13 cellular contexts compared by ENCODE assay signal in genomic region chr2:176490061-176490861, GRCh38.
DNase-seq lines count a peak whose midpoint lies in the region; ATAC-seq and TF ChIP-seq lines count a peak whose summit lies in the region.
"Had no signal": no experiment of that assay in that cellular context is flagged by ENCODE, and none has a peak within 500 bp of the region (broad histone marks: within the 10 kb centered on the region; RNA-seq: fewer than 3 reads in every experiment).

No MANE protein-coding gene starts in this region.

- H3K36me3 ChIP-seq in rectal smooth muscle tissue (ENCODE audit: control insufficient read depth, insufficient read depth, low read length): no peaks in the 10 kb centered on the region
- H3K36me3 ChIP-seq: brain microvascular endothelial cell had no signal

- no peak overlapping the region for H3K9ac ChIP-seq in rectal smooth muscle tissue (ENCODE audit: low read length)

- H3K4me3 ChIP-seq in astrocyte of the spinal cord (ENCODE audit: low read depth, low read length) (no peak overlapping the region), rectal smooth muscle tissue (ENCODE audit: low read length) (no peak overlapping the region)
- H3K4me3 ChIP-seq: lung had no signal

- in situ Hi-C loops in astrocyte of the spinal cord (cut with HindIII; ENCODE audit: low sequenced_read_pairs): no loop called here

- peaks cover 5% of the 10 kb centered on the region for H3K4me1 ChIP-seq in rectal smooth muscle tissue (ENCODE audit: control insufficient read depth, insufficient read depth, low read length)

- H3K27ac ChIP-seq in rectal smooth muscle tissue (ENCODE audit: low read depth, low read length): peak overlapping the region; percentile 47
- H3K27ac ChIP-seq: brain microvascular endothelial cell had no signal

- intact Hi-C loops in posterior vena cava (cut with DNase I): no loop called here

- H3K27me3 ChIP-seq in rectal smooth muscle tissue (ENCODE audit: control insufficient read depth, insufficient read depth, low read length): no peaks in the 10 kb centered on the region
- H3K27me3 ChIP-seq: brain microvascular endothelial cell had no signal

- DNase-seq in EH (ENCODE audit: low read depth): peak; percentile 67
- peak; percentile 60 for DNase-seq in astrocyte of the spinal cord (ENCODE audit: low read depth, low spot score)
- peak in 33 of 51 donors; percentile 1 to 55 (median 24) for DNase-seq in hypothalamus (lab: John Stamatoyannopoulos, UW)
- DNase-seq in DMS53 (lab: John Stamatoyannopoulos, UW): no peak
- DNase-seq in posterior vena cava (ENCODE audit: low spot score): no peak
- no peak for DNase-seq in COR-L47 (lab: John Stamatoyannopoulos, UW)
- DNase-seq: activated CD4-positive, CD25-positive, alpha-beta regulatory T cell; CD8-positive, alpha-beta T cell; NCI-H82 had no signal

- TF ChIP-seq CTCF in astrocyte of the spinal cord (IDR thresholded peaks at IDR 0.05; ENCODE audit: low read depth, low read length): no peak

- ATAC-seq in GM18867 (IDR thresholded peaks at IDR 0.05; ENCODE audit: unreplicated experiment): no peak

Comparison
In these comparisons a context has a peak if more than half of its experiments do, and no peak if none do; other contexts are left out.
1. DNase-seq: peak in EH (single experiment), astrocyte of the spinal cord (single experiment) and hypothalamus (33 of 51); none in DMS53 (single experiment), posterior vena cava (single experiment) and COR-L47 (single experiment).